In genomic region chr6:16818992-16819626, GRCh38 we compare ENCODE assay signal across 22 cellular contexts.
"Had no signal": no experiment of that assay in that cellular context is flagged by ENCODE, and none has a peak within 500 bp of the region (broad histone marks: within the 10 kb centered on the region; RNA-seq: fewer than 3 reads in every experiment).

No MANE protein-coding gene starts in this region.

- H3K36me3 Mint-ChIP-seq: mesothelial cell of epicardium; natural killer cell; stimulated activated memory B cell treated with anti-CD40 and anti-IgM and Interleukin-4, amounts not matched to agents 10 μg/mL and 1 μg/mL and 100 μg/mL, for 72 hours had no signal

- H3K4me3 ChIP-seq: coronary artery, gastrocnemius medialis, left lung, lower lobe of right lung, spleen, testis, tibial nerve, upper lobe of right lung, vagina had no signal

- H3K36me3 ChIP-seq: gastrocnemius medialis, left lung, lower lobe of right lung, spleen, tibial nerve, upper lobe of right lung, vagina had no signal

- H3K4me1 Mint-ChIP-seq: memory B cell; natural killer cell; neural crest cell; stimulated activated memory B cell treated with anti-CD40 and anti-IgM and Interleukin-4, amounts not matched to agents 10 μg/mL and 1 μg/mL and 100 μg/mL, for 72 hours; stimulated activated naive CD8-positive, alpha-beta T cell treated with anti-CD3 and anti-CD28 coated beads, Interleukin-15, amount 100 ng/mL, for 72 hours had no signal

- H3K9me3 ChIP-seq: gastrocnemius medialis, left lung, lower lobe of right lung, testis, tibial nerve, upper lobe of right lung, vagina had no signal

- H3K27ac ChIP-seq: coronary artery, gastrocnemius medialis, left lung, lower lobe of right lung, spleen, testis, tibial nerve, upper lobe of right lung, vagina had no signal

- H3K9me3 Mint-ChIP-seq: memory B cell, natural killer cell had no signal

- ATAC-seq: gastrocnemius medialis; left lung; lower lobe of right lung; natural killer cell; right cardiac atrium; stimulated activated memory B cell treated with anti-CD40 and anti-IgM and Interleukin-4, amounts not matched to agents 10 μg/mL and 1 μg/mL and 100 μg/mL, for 72 hours; stimulated activated naive CD8-positive, alpha-beta T cell treated with anti-CD3 and anti-CD28 coated beads, Interleukin-15, amount 100 ng/mL, for 72 hours; upper lobe of right lung had no signal

- H3K27me3 ChIP-seq: gastrocnemius medialis, left lung, spleen, testis, tibial nerve, upper lobe of right lung, vagina had no signal

- DNase-seq: effector CD8-positive, alpha-beta T cell; gastrocnemius medialis; islet precursor cell; left lung; lower lobe of right lung; natural killer cell; posterior cingulate gyrus; right cardiac atrium; spleen; stimulated activated CD4-positive, alpha-beta T cell treated with anti-CD3 and anti-CD28 coated beads, Interleukin-15, amount 100 ng/mL, for 24 hours; stimulated activated CD4-positive, alpha-beta T cell treated with anti-CD3 and anti-CD28 coated beads, Interleukin-1b, Interleukin-23, amount 100 ng/mL, for 48 hours; stimulated activated CD4-positive, alpha-beta T cell treated with anti-CD3 and anti-CD28 coated beads, Interleukin-4, amount 100 ng/mL, for 24 hours; stimulated activated naive CD8-positive, alpha-beta T cell treated with anti-CD3 and anti-CD28 coated beads, Interleukin-15, amount 100 ng/mL, for 72 hours; testis; upper lobe of right lung had no signal

- H3K27ac Mint-ChIP-seq: memory B cell; mesothelial cell of epicardium; natural killer cell; stimulated activated memory B cell treated with anti-CD40 and anti-IgM and Interleukin-4, amounts not matched to agents 10 μg/mL and 1 μg/mL and 100 μg/mL, for 72 hours; stimulated activated naive CD8-positive, alpha-beta T cell treated with anti-CD3 and anti-CD28 coated beads, Interleukin-15, amount 100 ng/mL, for 72 hours had no signal

- H3K4me3 Mint-ChIP-seq: memory B cell; mesothelial cell of epicardium; natural killer cell; neural crest cell; stimulated activated memory B cell treated with anti-CD40 and anti-IgM and Interleukin-4, amounts not matched to agents 10 μg/mL and 1 μg/mL and 100 μg/mL, for 72 hours; stimulated activated naive CD8-positive, alpha-beta T cell treated with anti-CD3 and anti-CD28 coated beads, Interleukin-15, amount 100 ng/mL, for 72 hours had no signal

- H3K4me1 ChIP-seq: gastrocnemius medialis, left lung, lower lobe of right lung, spleen, testis, tibial nerve, upper lobe of right lung, vagina had no signal
